In the genomic region with DNA sequence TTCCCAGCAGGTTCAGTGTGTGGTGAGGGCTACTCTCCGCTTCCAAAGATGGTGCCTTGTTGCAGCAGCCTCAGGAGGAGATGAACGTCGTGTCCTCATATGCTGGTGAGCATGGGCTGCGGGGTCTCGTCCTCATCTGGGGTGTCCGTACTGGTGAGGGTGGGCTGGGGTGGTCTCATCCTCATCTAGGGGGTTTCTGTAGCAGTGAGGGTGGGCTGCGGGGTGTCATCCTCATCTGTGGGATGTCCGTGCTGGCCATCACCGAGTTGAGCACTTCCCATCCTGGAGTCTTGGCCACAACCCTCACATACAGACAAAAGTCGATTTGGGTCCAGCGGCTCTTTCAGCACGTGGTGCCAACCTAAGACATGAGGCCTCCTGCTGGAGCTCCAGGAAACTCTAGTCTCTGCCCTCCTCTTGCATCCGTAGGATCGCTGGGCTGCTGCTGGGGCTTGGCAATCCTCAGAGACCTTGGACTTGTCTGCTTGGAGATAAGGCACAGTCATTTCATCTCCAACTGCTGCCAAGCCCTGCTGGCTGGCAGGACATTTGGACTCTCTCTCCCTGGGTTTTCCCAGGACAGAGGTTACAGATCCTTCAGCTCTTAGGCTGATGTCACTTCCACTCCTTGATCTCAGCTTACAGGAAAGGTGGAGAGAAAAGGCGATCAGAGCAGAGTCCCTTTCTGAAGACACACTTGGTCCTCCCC, we compare ENCODE assay signal across 2 cellular contexts.
TF ChIP-seq lines count a peak whose summit lies in the region.

No MANE protein-coding gene starts in this region.

TF ChIP-seq in GM23338, 12 proteins besides CTCF, POLR2A, EP300 and RAD21:
- TF ChIP-seq STAT1 (IDR thresholded peaks at IDR 0.05; ENCODE audit: unreplicated experiment): no peak
- TF ChIP-seq EZH2 (IDR thresholded peaks at IDR 0.05; ENCODE audit: low read depth, unreplicated experiment): no peak
- no peak for TF ChIP-seq CREB1 (CRISPR knock-in tag; IDR thresholded peaks at IDR 0.05; ENCODE audit: low read depth)
- no peak for TF ChIP-seq POLR2AphosphoS5 (IDR thresholded peaks at IDR 0.05; ENCODE audit: low read depth)
- no peak for TF ChIP-seq ZNF114 (CRISPR knock-in tag; IDR thresholded peaks at IDR 0.05)

TF ChIP-seq in H1, 55 proteins besides CTCF, POLR2A, EP300 and RAD21:
- TF ChIP-seq SP2 (IDR thresholded peaks at IDR 0.05; ENCODE audit: low read length) (no peak), TCF12 (IDR thresholded peaks at IDR 0.05; ENCODE audit: low read depth, low read length) (no peak), HDAC6 (IDR thresholded peaks at IDR 0.05; ENCODE audit: low read depth, low read length) (no peak), POLR2AphosphoS5 (IDR thresholded peaks at IDR 0.05; ENCODE audit: low read depth, low read length) (no peak), JUN (IDR thresholded peaks at IDR 0.05; ENCODE audit: low read depth, low read length) (no peak), RXRA (IDR thresholded peaks at IDR 0.05; ENCODE audit: insufficient read depth, low read depth, low read length) (no peak), RFX5 (IDR thresholded peaks at IDR 0.05; ENCODE audit: borderline replicate concordance, low read depth, low read length) (no peak), GTF2F1 (IDR thresholded peaks at IDR 0.05; ENCODE audit: borderline replicate concordance, low read depth, low read length) (no peak), CBX8 (IDR thresholded peaks at IDR 0.05; ENCODE audit: borderline replicate concordance, low read depth, low read length) (no peak), NANOG (IDR thresholded peaks at IDR 0.05; ENCODE audit: insufficient read depth, low read depth, low read length, poor library complexity, severe bottlenecking) (no peak), YY1 (IDR thresholded peaks at IDR 0.05; ENCODE audit: low read depth, low read length) (no peak), TEAD4 (IDR thresholded peaks at IDR 0.05; ENCODE audit: low read depth, low read length) (no peak), BACH1 (IDR thresholded peaks at IDR 0.05; ENCODE audit: low read length) (no peak), KDM5A (IDR thresholded peaks at IDR 0.05; ENCODE audit: low read length) (no peak), ASH2L (IDR thresholded peaks at IDR 0.05; ENCODE audit: low read length) (no peak)
- TF ChIP-seq, protein P1, sequence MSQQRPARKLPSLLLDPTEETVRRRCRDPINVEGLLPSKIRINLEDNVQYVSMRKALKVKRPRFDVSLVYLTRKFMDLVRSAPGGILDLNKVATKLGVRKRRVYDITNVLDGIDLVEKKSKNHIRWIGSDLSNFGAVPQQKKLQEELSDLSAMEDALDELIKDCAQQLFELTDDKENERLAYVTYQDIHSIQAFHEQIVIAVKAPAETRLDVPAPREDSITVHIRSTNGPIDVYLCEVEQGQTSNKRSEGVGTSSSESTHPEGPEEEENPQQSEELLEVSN (IDR thresholded peaks at IDR 0.05): no peak
- TF ChIP-seq, protein P2, sequence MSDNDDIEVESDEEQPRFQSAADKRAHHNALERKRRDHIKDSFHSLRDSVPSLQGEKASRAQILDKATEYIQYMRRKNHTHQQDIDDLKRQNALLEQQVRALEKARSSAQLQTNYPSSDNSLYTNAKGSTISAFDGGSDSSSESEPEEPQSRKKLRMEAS (IDR thresholded peaks at IDR 0.05): no peak
